In genomic region chr6:29720863-29721262, GRCh38 we compare ENCODE assay signal across 2 cellular contexts.
TF ChIP-seq lines count a peak whose summit lies in the region.

No MANE protein-coding gene starts in this region.

TF ChIP-seq in HCT116, 20 proteins besides CTCF, POLR2A, EP300 and RAD21 (continued from another document):
- no peak for TF ChIP-seq JUND (IDR thresholded peaks at IDR 0.05)
- no peak for TF ChIP-seq MAX (IDR thresholded peaks at IDR 0.05)
- TF ChIP-seq ELF1 (IDR thresholded peaks at IDR 0.05; ENCODE audit: borderline replicate concordance, low read depth), result no peak
- no peak for TF ChIP-seq EZH2phosphoT487 (IDR thresholded peaks at IDR 0.05; ENCODE audit: borderline replicate concordance)
- TF ChIP-seq CEBPB (IDR thresholded peaks at IDR 0.05; ENCODE audit: low read depth), result no peak
- TF ChIP-seq EGR1 (IDR thresholded peaks at IDR 0.05; ENCODE audit: low read depth), result no peak

TF ChIP-seq in WTC11, 78 proteins besides CTCF, POLR2A, EP300 and RAD21 (continued from another document):
- no peak for TF ChIP-seq ZNF281 (CRISPR knock-in tag; IDR thresholded peaks at IDR 0.05)
- TF ChIP-seq ETV6 (CRISPR knock-in tag; IDR thresholded peaks at IDR 0.05), result no peak
- no peak for TF ChIP-seq ZBTB21 (CRISPR knock-in tag; IDR thresholded peaks at IDR 0.05; ENCODE audit: borderline replicate concordance)
- no peak for TF ChIP-seq GABPB1 (CRISPR knock-in tag; IDR thresholded peaks at IDR 0.05)
- no peak for TF ChIP-seq ZMAT4 (CRISPR knock-in tag; IDR thresholded peaks at IDR 0.05)
- no peak for TF ChIP-seq TCF7 (CRISPR knock-in tag; IDR thresholded peaks at IDR 0.05; ENCODE audit: low read depth)
- no peak for TF ChIP-seq CREB1 (CRISPR knock-in tag; IDR thresholded peaks at IDR 0.05)
- TF ChIP-seq FOXK1 (CRISPR knock-in tag; IDR thresholded peaks at IDR 0.05), result no peak
- no peak for TF ChIP-seq JAZF1 (CRISPR knock-in tag; IDR thresholded peaks at IDR 0.05)
- no peak for TF ChIP-seq ATF6 (CRISPR knock-in tag; IDR thresholded peaks at IDR 0.05)
- no peak for TF ChIP-seq TP53 (CRISPR knock-in tag; IDR thresholded peaks at IDR 0.05)
- no peak for TF ChIP-seq NFATC4 (CRISPR knock-in tag; IDR thresholded peaks at IDR 0.05)
